In genomic region chr10:45000764-45001381, GRCh38 we compare ENCODE assay signal across 8 cellular contexts. TPM values are rescaled to one million over a fixed set of nuclear protein-coding genes. Genes with fewer than 3 reads are reported as not detected.
DNase-seq lines count a peak whose midpoint lies in the region; ATAC-seq, FAIRE-seq and TF ChIP-seq lines count a peak whose summit lies in the region.

Gene ZNF22, plus strand, starts transcription at chr10:45000923. Its CDS starts 2,446 bp downstream, at chr10:45003369.

- H3K27me3 Mint-ChIP-seq in activated naive CD8-positive, alpha-beta T cell treated with anti-CD3 and anti-CD28 coated beads for 36 hours, result no peaks in the 10 kb centered on the region
- H3K27me3 Mint-ChIP-seq in progenitor cell of endocrine pancreas, result no peaks in the 10 kb centered on the region

- H3K4me1 Mint-ChIP-seq in activated naive CD8-positive, alpha-beta T cell treated with anti-CD3 and anti-CD28 coated beads for 36 hours, result peaks cover 27% of the 10 kb centered on the region
- peaks cover 33% of the 10 kb centered on the region for H3K4me1 Mint-ChIP-seq in progenitor cell of endocrine pancreas (ENCODE audit: low read depth)

- no peak for TF ChIP-seq CTCF in progenitor cell of endocrine pancreas (IDR thresholded peaks at IDR 0.05; ENCODE audit: unreplicated experiment)

- under 1% methylated on average over 79 of the region's 79 CpGs for WGBS in urinary bladder

- peaks cover 33% of the 10 kb centered on the region for H3K9me3 Mint-ChIP-seq in activated naive CD8-positive, alpha-beta T cell treated with anti-CD3 and anti-CD28 coated beads for 36 hours
- H3K9me3 Mint-ChIP-seq in progenitor cell of endocrine pancreas (ENCODE audit: low read depth), result no peaks in the 10 kb centered on the region

- ATAC-seq in GM21381 (IDR thresholded peaks at IDR 0.05; ENCODE audit: unreplicated experiment), result peak; percentile 71

- H3K36me3 ChIP-seq in urinary bladder (ENCODE audit: insufficient read depth), result no peaks in the 10 kb centered on the region

- peak; percentile 2 for DNase-seq in DMS79 treated with DMSO at 0.1 percent for 48 hours (lab: John Stamatoyannopoulos, UW)
- DNase-seq in HTR-8/SVneo (ENCODE audit: insufficient read length, low spot score), result peak; percentile 61
- peak; percentile 48 for DNase-seq in SKM-1 treated with dmso at 0.1 percent for 144 hours (lab: John Stamatoyannopoulos, UW; ENCODE audit: unreplicated experiment)
- peak; percentile 84 for DNase-seq in activated naive CD8-positive, alpha-beta T cell treated with anti-CD3 and anti-CD28 coated beads for 36 hours
- no peak for DNase-seq in cardiac septum (ENCODE audit: low spot score)
- peak; percentile 64 for DNase-seq in progenitor cell of endocrine pancreas (ENCODE audit: low spot score, unreplicated experiment)

- H3K4me3 Mint-ChIP-seq in activated naive CD8-positive, alpha-beta T cell treated with anti-CD3 and anti-CD28 coated beads for 36 hours, result peak within 1 kb of the TSS; percentile 89
- peak within 1 kb of the TSS; percentile 87 for H3K4me3 Mint-ChIP-seq in progenitor cell of endocrine pancreas (ENCODE audit: low read depth)

- intact Hi-C loops in cardiac septum (cut with DNase I), result loop anchor here (2.0 to 5.0 kb wide), 2 partner anchors 22 to 34 kb away; partner anchors contain the start of gene DEPP1

- peak within 1 kb of the TSS; percentile 91 for H3K27ac ChIP-seq in urinary bladder (ENCODE audit: low read depth)

- H3K4me1 ChIP-seq in urinary bladder (ENCODE audit: insufficient read depth), result no peaks in the 10 kb centered on the region

- peaks cover 50% of the 10 kb centered on the region for H3K36me3 Mint-ChIP-seq in activated naive CD8-positive, alpha-beta T cell treated with anti-CD3 and anti-CD28 coated beads for 36 hours
- peaks cover 17% of the 10 kb centered on the region for H3K36me3 Mint-ChIP-seq in progenitor cell of endocrine pancreas (ENCODE audit: insufficient read depth)

- no peak for FAIRE-seq in HTR-8/SVneo (lab: Jason Lieb, UNC)

- H3K27ac Mint-ChIP-seq in activated naive CD8-positive, alpha-beta T cell treated with anti-CD3 and anti-CD28 coated beads for 36 hours, result peak within 1 kb of the TSS; percentile 96
- H3K27ac Mint-ChIP-seq in progenitor cell of endocrine pancreas, result peak within 1 kb of the TSS; percentile 99

- peak within 1 kb of the TSS; percentile 67 for H3K4me3 ChIP-seq in urinary bladder (ENCODE audit: low read depth, low read length)

RNA-seq across cellular contexts. Expression of gene ZNF22, which starts in this region (rescaled TPM):
- total RNA-seq in activated naive CD8-positive, alpha-beta T cell treated with anti-CD3 and anti-CD28 coated beads for 36 hours, result 10 to 100 TPM; 45.6 to 47.6 TPM
- 14.9 TPM for total RNA-seq in cardiac septum
- 44.1 and 46.0 TPM in 2 replicates for total RNA-seq in progenitor cell of endocrine pancreas
- total RNA-seq in urinary bladder, result 44.4 TPM
- 17.1 TPM for polyA plus RNA-seq in urinary bladder
